In genomic region chr4:111937368-111937767, GRCh38 we compare ENCODE assay signal across 9 cellular contexts.
DNase-seq lines count a peak whose midpoint lies in the region; ATAC-seq and TF ChIP-seq lines count a peak whose summit lies in the region.
"Had no signal": no experiment of that assay in that cellular context is flagged by ENCODE, and none has a peak within 500 bp of the region (broad histone marks: within the 10 kb centered on the region; RNA-seq: fewer than 3 reads in every experiment).

No MANE protein-coding gene starts in this region.

- no peak for ATAC-seq in HG03439 (IDR thresholded peaks at IDR 0.05; ENCODE audit: unreplicated experiment)

- H3K27me3 ChIP-seq in smooth muscle cell (ENCODE audit: low read depth), result peaks cover 12% of the 10 kb centered on the region
- no peaks in the 10 kb centered on the region for H3K27me3 ChIP-seq in effector memory CD4-positive, alpha-beta T cell (replicated peaks; ENCODE audit: control insufficient read depth, insufficient read depth, low read length, poor library complexity, severe bottlenecking)

- CTCF ChIA-PET in HEK293 (lab: Yijun Ruan, JAX), result interaction anchor here (0.7 to 2.4 kb wide), 14 partner anchors 9 to 1423 kb away, joined by 3 to 22 read pairs (median 4); no protein-coding TSS in a partner anchor

- H3K4me1 ChIP-seq in HEK293 (ENCODE audit: control insufficient read depth, insufficient read depth, low read length), result no peaks in the 10 kb centered on the region
- no peaks in the 10 kb centered on the region for H3K4me1 ChIP-seq in smooth muscle cell (ENCODE audit: low read depth)
- H3K4me1 ChIP-seq in effector memory CD4-positive, alpha-beta T cell (ENCODE audit: control insufficient read depth, insufficient read depth, low read length, poor library complexity, severe bottlenecking), result no peaks in the 10 kb centered on the region

- H3F3A ChIP-seq in smooth muscle cell (ENCODE audit: low read depth), result no peaks in the 10 kb centered on the region

- POLR2A ChIA-PET in HEK293 (lab: Yijun Ruan, JAX), result interaction anchor here (0.6 kb wide), 1 partner anchor 61 kb away, joined by 3 read pairs; no protein-coding TSS in a partner anchor

- no peak overlapping the region for H3K4me2 ChIP-seq in smooth muscle cell

- no peak for TF ChIP-seq POLR2A in NB4 (IDR thresholded peaks at IDR 0.05; ENCODE audit: extremely low read depth, insufficient read length)

- TF ChIP-seq CTCF in GM13977 (IDR thresholded peaks at IDR 0.05; ENCODE audit: extremely low read depth, insufficient read depth, missing control alignments), result peak; percentile 57
- TF ChIP-seq CTCF in HEK293 (tag by site-specific recombination; IDR thresholded peaks at IDR 0.05), result no peak
- TF ChIP-seq CTCF in NB4 (IDR thresholded peaks at IDR 0.05; ENCODE audit: low read depth, low read length), result peak; percentile 25
- peak; percentile 45 for TF ChIP-seq CTCF in smooth muscle cell (IDR thresholded peaks at IDR 0.05; ENCODE audit: borderline replicate concordance, insufficient read depth, poor library complexity, severe bottlenecking)

- H2AFZ ChIP-seq in smooth muscle cell (ENCODE audit: low read depth), result no peak overlapping the region

- intact Hi-C loops in posterior cingulate gyrus (cut with DNase I), result no loop called here

- H3K36me3 ChIP-seq in HEK293 (ENCODE audit: control insufficient read depth in 2 of 2, insufficient read depth in 1 of 2, low read length in 2 of 2) (no peaks in the 10 kb centered on the region), smooth muscle cell (ENCODE audit: low read depth) (no peaks in the 10 kb centered on the region)
- H3K36me3 ChIP-seq in effector memory CD4-positive, alpha-beta T cell (ENCODE audit: control insufficient read depth, insufficient read depth, low read length), result no peaks in the 10 kb centered on the region

- in situ Hi-C loops in GM13977 (cut with MboI; ENCODE audit: low pct_unique_long_range_greater_than_20kb, low sequenced_read_pairs, unreplicated experiment), result loop anchor here (25.0 kb wide), 1 partner anchor 300 kb away; no protein-coding TSS in a partner anchor
- in situ Hi-C loops in T47D (cut with HindIII; ENCODE audit: low pct_unique_long_range_greater_than_20kb, low sequenced_read_pairs), result no loop called here

- H3K27ac ChIP-seq in HEK293 (ENCODE audit: extremely low read depth, low read depth, low read length), result no peak overlapping the region
- no peak overlapping the region for H3K27ac ChIP-seq in smooth muscle cell (ENCODE audit: low read depth)
- H3K27ac ChIP-seq in effector memory CD4-positive, alpha-beta T cell (ENCODE audit: insufficient read depth, low read length, poor library complexity, severe bottlenecking), result no peak overlapping the region
- H3K27ac ChIP-seq: skin epidermis had no signal

- no peaks in the 10 kb centered on the region for H3K9me3 ChIP-seq in HEK293 (ENCODE audit: control insufficient read depth, insufficient read depth, low read depth, low read length)
- no peaks in the 10 kb centered on the region for H3K9me3 ChIP-seq in smooth muscle cell (replicated peaks; ENCODE audit: low read depth)
- no peaks in the 10 kb centered on the region for H3K9me3 ChIP-seq in effector memory CD4-positive, alpha-beta T cell (ENCODE audit: control insufficient read depth, low read length)

- no peaks in the 10 kb centered on the region for H4K20me1 ChIP-seq in smooth muscle cell (ENCODE audit: low read depth)

- no peak overlapping the region for H3K9ac ChIP-seq in smooth muscle cell (ENCODE audit: low read depth)

- DNase-seq in GM13977 (ENCODE audit: low spot score) (peak; percentile 17), NB4 (ENCODE audit: low read depth) (peak; percentile 42), T47D (ENCODE audit: low read depth in 1 of 2, low spot score in 1 of 2) (peak; percentile 5 to 62), smooth muscle cell (lab: John Stamatoyannopoulos, UW; ENCODE audit: unreplicated experiment) (no peak), posterior cingulate gyrus (no peak)
- no peak for DNase-seq in effector memory CD4-positive, alpha-beta T cell

- H3K4me3 ChIP-seq in HEK293 (ENCODE audit: low read depth, low read length), result no peak overlapping the region
- H3K4me3 ChIP-seq in NB4 (ENCODE audit: low read depth, low read length), result no peak overlapping the region
- no peak overlapping the region for H3K4me3 ChIP-seq in smooth muscle cell
- H3K4me3 ChIP-seq in effector memory CD4-positive, alpha-beta T cell (ENCODE audit: insufficient read depth, low read depth, low read length, poor library complexity, severe bottlenecking), result no peak overlapping the region
- H3K4me3 ChIP-seq: skin epidermis had no signal

- no peaks in the 10 kb centered on the region for H3K79me2 ChIP-seq in smooth muscle cell (ENCODE audit: low read depth)

TF ChIP-seq in HEK293, 187 proteins besides CTCF, POLR2A, EP300 and RAD21:
- TF ChIP-seq ZNF514 (tag by site-specific recombination; IDR thresholded peaks at IDR 0.05), result no peak
- TF ChIP-seq SCRT1 (tag by site-specific recombination; IDR thresholded peaks at IDR 0.05; ENCODE audit: borderline replicate concordance), result no peak
- no peak for TF ChIP-seq KLF8 (tag by site-specific recombination; IDR thresholded peaks at IDR 0.05)
- no peak for TF ChIP-seq ZNF600 (tag by site-specific recombination; IDR thresholded peaks at IDR 0.05)
- TF ChIP-seq YY2 (tag by site-specific recombination; IDR thresholded peaks at IDR 0.05), result no peak
- TF ChIP-seq ZNF654 (tag by site-specific recombination; IDR thresholded peaks at IDR 0.05; ENCODE audit: low read depth), result peak; percentile 73
- no peak for TF ChIP-seq ZNF239 (tag by site-specific recombination; IDR thresholded peaks at IDR 0.05)

Comparison
In these comparisons a context has a peak if more than half of its experiments do, and no peak if none do; other contexts are left out.
1. DNase-seq: peak in GM13977 (single experiment), NB4 (single experiment) and T47D (2 of 2); none in smooth muscle cell (single experiment), effector memory CD4-positive, alpha-beta T cell (0 of 3) and posterior cingulate gyrus (0 of 10).